ENCODE assay signal across 10 cellular contexts in the genomic region with DNA sequence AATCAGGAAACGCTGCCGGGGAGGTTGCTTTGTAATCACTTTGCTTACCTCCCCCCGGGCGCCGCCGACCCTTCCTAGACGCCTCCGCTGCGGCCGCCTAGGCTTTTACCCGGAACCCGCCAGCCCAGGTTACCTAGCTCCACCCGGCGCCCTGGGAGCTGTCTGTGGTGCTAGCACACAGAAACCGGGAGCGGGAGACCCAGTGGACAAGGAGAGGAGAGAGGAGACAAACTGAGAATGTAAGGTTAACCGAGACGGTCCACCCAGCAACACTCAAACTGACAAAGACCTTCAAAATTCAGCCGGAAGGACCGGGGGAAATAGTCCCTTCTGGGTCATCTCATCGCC. TPM values are rescaled to one million over a fixed set of nuclear protein-coding genes. Genes with fewer than 3 reads are reported as not detected.
DNase-seq lines count a peak whose midpoint lies in the region; ATAC-seq and TF ChIP-seq lines count a peak whose summit lies in the region.
"Had no signal": no experiment of that assay in that cellular context is flagged by ENCODE, and none has a peak within 500 bp of the region (broad histone marks: within the 10 kb centered on the region; RNA-seq: fewer than 3 reads in every experiment).

No MANE protein-coding gene starts in this region.

- WGBS in endodermal cell (ENCODE audit: insufficient coverage in 1 of 2, insufficient read length in 1 of 2), 2 experiments, result 0 to 1% methylated on average over 14 to 21 of the region's 21 CpGs

- peak overlapping the region; percentile 80 for H3K27ac Mint-ChIP-seq in endodermal cell
- H3K27ac Mint-ChIP-seq: immature natural killer cell had no signal

- H4K20me1 ChIP-seq in neural cell (ENCODE audit: insufficient read depth), result no peaks in the 10 kb centered on the region

- ATAC-seq in HG03135 (IDR thresholded peaks at IDR 0.05; ENCODE audit: unreplicated experiment), result no peak
- ATAC-seq in GM18498 (IDR thresholded peaks at IDR 0.05; ENCODE audit: unreplicated experiment), result no peak

- no peaks in the 10 kb centered on the region for H3K36me3 ChIP-seq in endodermal cell (ENCODE audit: control insufficient read depth, insufficient read depth, low read length)
- no peaks in the 10 kb centered on the region for H3K36me3 ChIP-seq in neural cell (ENCODE audit: insufficient read depth, low read length)

- H3K27me3 ChIP-seq in endodermal cell (ENCODE audit: control insufficient read depth, insufficient read depth, low read length, poor library complexity, severe bottlenecking) (peaks cover 86% of the 10 kb centered on the region), neural cell (ENCODE audit: insufficient read depth, low read depth, low read length) (peaks cover 97% of the 10 kb centered on the region)

- H3K4me1 ChIP-seq in endodermal cell (ENCODE audit: control insufficient read depth, insufficient read depth, low read length), result peaks cover 4% of the 10 kb centered on the region

- peaks cover 9% of the 10 kb centered on the region for H3K4me1 Mint-ChIP-seq in endodermal cell

- peak overlapping the region; percentile 55 for H3K4me3 Mint-ChIP-seq in endodermal cell

- TF ChIP-seq CTCF in endodermal cell (conservative IDR thresholded peaks at IDR 0.05) (no peak), neural cell (IDR thresholded peaks at IDR 0.05; ENCODE audit: poor library complexity, severe bottlenecking) (no peak)

- DNase-seq in DMS53 treated with DMSO at 0.1 percent for 48 hours (lab: John Stamatoyannopoulos, UW; ENCODE audit: unreplicated experiment), result peak; percentile 51
- peak; percentile 46 for DNase-seq in NCI-H146 (lab: John Stamatoyannopoulos, UW)
- peak; percentile 98 for DNase-seq in endodermal cell
- no peak for DNase-seq in NCI-H524 treated with DMSO at 0.1 percent for 48 hours (lab: John Stamatoyannopoulos, UW)
- no peak for DNase-seq in activated CD8-positive, alpha-beta memory T cell treated with anti-CD3 and anti-CD28 coated beads for 24 hours
- DNase-seq: immature natural killer cell had no signal

- H3K9me3 ChIP-seq in endodermal cell (ENCODE audit: control insufficient read depth, low read length) (no peaks in the 10 kb centered on the region), neural cell (ENCODE audit: low read length) (no peaks in the 10 kb centered on the region)

- H3K79me2 ChIP-seq in neural cell (replicated peaks; ENCODE audit: insufficient read depth, low read length), result no peaks in the 10 kb centered on the region

- no peak for TF ChIP-seq EP300 in neural cell (conservative IDR thresholded peaks at IDR 0.05; ENCODE audit: poor library complexity, severe bottlenecking)

- H3K36me3 Mint-ChIP-seq in endodermal cell (ENCODE audit: low read depth), result no peaks in the 10 kb centered on the region

- no peak overlapping the region for H3K4me2 ChIP-seq in neural cell (ENCODE audit: low read length)

- H3F3A ChIP-seq in neural cell (ENCODE audit: insufficient read depth, low read length, poor library complexity, severe bottlenecking), result no peaks in the 10 kb centered on the region

- H2AFZ ChIP-seq in neural cell (ENCODE audit: low read depth, low read length), result no peak overlapping the region

- H3K9ac ChIP-seq in endodermal cell (ENCODE audit: extremely low read depth, low read length, poor library complexity, severe bottlenecking) (no peak overlapping the region), neural cell (ENCODE audit: low read length) (no peak overlapping the region)

- H3K27ac ChIP-seq in endodermal cell (ENCODE audit: low read depth, low read length) (no peak overlapping the region), neural cell (ENCODE audit: low read length) (no peak overlapping the region)

- H3K9me2 ChIP-seq in neural cell (ENCODE audit: insufficient read depth, low read length), result no peaks in the 10 kb centered on the region

- H3K9me3 Mint-ChIP-seq in endodermal cell, result no peaks in the 10 kb centered on the region

- H3K27me3 Mint-ChIP-seq in endodermal cell (ENCODE audit: insufficient read depth), result peaks cover 96% of the 10 kb centered on the region

- no peak for TF ChIP-seq RAD21 in neural cell (conservative IDR thresholded peaks at IDR 0.05)

- H3K4me3 ChIP-seq in endodermal cell (ENCODE audit: low read length) (peak overlapping the region; percentile 80), neural cell (ENCODE audit: low read length) (peak overlapping the region; percentile 62)

TF ChIP-seq in neural cell, 6 proteins besides CTCF, POLR2A, EP300 and RAD21:
- TF ChIP-seq EZH2 (IDR thresholded peaks at IDR 0.05; ENCODE audit: borderline replicate concordance, insufficient read depth, low read length, poor library complexity, severe bottlenecking), result peak; percentile 67
- TF ChIP-seq, protein P1, sequence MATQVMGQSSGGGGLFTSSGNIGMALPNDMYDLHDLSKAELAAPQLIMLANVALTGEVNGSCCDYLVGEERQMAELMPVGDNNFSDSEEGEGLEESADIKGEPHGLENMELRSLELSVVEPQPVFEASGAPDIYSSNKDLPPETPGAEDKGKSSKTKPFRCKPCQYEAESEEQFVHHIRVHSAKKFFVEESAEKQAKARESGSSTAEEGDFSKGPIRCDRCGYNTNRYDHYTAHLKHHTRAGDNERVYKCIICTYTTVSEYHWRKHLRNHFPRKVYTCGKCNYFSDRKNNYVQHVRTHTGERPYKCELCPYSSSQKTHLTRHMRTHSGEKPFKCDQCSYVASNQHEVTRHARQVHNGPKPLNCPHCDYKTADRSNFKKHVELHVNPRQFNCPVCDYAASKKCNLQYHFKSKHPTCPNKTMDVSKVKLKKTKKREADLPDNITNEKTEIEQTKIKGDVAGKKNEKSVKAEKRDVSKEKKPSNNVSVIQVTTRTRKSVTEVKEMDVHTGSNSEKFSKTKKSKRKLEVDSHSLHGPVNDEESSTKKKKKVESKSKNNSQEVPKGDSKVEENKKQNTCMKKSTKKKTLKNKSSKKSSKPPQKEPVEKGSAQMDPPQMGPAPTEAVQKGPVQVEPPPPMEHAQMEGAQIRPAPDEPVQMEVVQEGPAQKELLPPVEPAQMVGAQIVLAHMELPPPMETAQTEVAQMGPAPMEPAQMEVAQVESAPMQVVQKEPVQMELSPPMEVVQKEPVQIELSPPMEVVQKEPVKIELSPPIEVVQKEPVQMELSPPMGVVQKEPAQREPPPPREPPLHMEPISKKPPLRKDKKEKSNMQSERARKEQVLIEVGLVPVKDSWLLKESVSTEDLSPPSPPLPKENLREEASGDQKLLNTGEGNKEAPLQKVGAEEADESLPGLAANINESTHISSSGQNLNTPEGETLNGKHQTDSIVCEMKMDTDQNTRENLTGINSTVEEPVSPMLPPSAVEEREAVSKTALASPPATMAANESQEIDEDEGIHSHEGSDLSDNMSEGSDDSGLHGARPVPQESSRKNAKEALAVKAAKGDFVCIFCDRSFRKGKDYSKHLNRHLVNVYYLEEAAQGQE (IDR thresholded peaks at IDR 0.05; ENCODE audit: borderline replicate concordance), result no peak
TF ChIP-seq in neural cell: peak in this region for 1.

RNA-seq across cellular contexts. Expression of gene BARHL2, which starts 9.8 kb away (rescaled TPM):
- total RNA-seq in endodermal cell, result not detected
- 0.78 TPM for polyA plus RNA-seq in endodermal cell (2013, experiment 1 of 2)
- polyA plus RNA-seq in endodermal cell (2013, experiment 2 of 2), result 0.33 TPM
- not detected in 2 replicates for polyA plus RNA-seq in neural cell
- polyA minus RNA-seq in neural cell, result 0.46 TPM in 1 of 2 replicates, not detected in the other
- total RNA-seq: T-helper 1 cell treated with Interleukin-12 subunit alpha and Interleukin-12 subunit beta and Interleukin-4 antibody, amounts not matched to agents 30 ng/mL and 1 ng/mL, for 36 hours had no signal
- polyA plus RNA-seq: immature natural killer cell had no signal

Comparison
In these comparisons a context has a peak if more than half of its experiments do, and no peak if none do; other contexts are left out.
1. DNase-seq: peak in DMS53 treated with DMSO at 0.1 percent for 48 hours (single experiment), NCI-H146 (single experiment) and endodermal cell (single experiment); none in NCI-H524 treated with DMSO at 0.1 percent for 48 hours (single experiment) and activated CD8-positive, alpha-beta memory T cell treated with anti-CD3 and anti-CD28 coated beads for 24 hours (single experiment).